Comparison of ENCODE assay signal across 17 cellular contexts in genomic region chr9:98404157-98404695, GRCh38.
"Had no signal": no experiment of that assay in that cellular context is flagged by ENCODE, and none has a peak within 500 bp of the region (broad histone marks: within the 10 kb centered on the region; RNA-seq: fewer than 3 reads in every experiment).

No MANE protein-coding gene starts in this region.

- DNase-seq: KBM-7, MV-4-11, NCI-H1048, NCI-H1105, NCI-H1417, NCI-H187, NCI-H2029, NCI-H2081 treated with DMSO at 0.1 percent for 48 hours, NCI-H2227 treated with DMSO at 0.1 percent for 48 hours, NCI-H446, NCI-H510A, NCI-H524 treated with DMSO at 0.1 percent for 48 hours, NCI-H82, RPMI8226, SHP77, SK-N-SH, T-helper 1 cell had no signal
